In the genomic region with DNA sequence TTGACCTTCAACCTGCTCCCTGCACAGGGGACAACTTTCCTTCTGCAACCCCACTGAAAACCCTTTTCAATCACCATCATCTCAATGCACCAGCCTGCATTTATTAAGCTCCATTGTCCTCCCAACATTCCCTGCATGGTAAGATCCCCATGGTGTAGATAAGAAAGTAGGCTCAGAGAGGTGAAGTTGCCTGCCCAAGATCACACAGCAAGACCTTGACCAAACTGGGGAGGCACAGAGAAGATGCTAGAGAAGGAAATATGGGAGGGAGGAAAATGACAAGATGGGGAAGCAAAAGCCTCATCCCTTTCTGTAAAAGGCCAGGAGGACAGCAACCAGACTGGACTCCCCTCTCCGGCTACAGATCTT, we compare ENCODE assay signal across 25 cellular contexts. TPM values are rescaled to one million over a fixed set of nuclear protein-coding genes. Genes with fewer than 3 reads are reported as not detected.
DNase-seq lines count a peak whose midpoint lies in the region; ATAC-seq, FAIRE-seq and TF ChIP-seq lines count a peak whose summit lies in the region.
"Had no signal": no experiment of that assay in that cellular context is flagged by ENCODE, and none has a peak within 500 bp of the region (broad histone marks: within the 10 kb centered on the region; RNA-seq: fewer than 3 reads in every experiment).

No MANE protein-coding gene starts in this region.

- no peaks in the 10 kb centered on the region for H3K9me3 Mint-ChIP-seq in endodermal cell
- H3K9me3 Mint-ChIP-seq in nephron progenitor cell = no peaks in the 10 kb centered on the region
- H3K9me3 Mint-ChIP-seq: CD8-positive, alpha-beta memory T cell had no signal

- H3K4me1 Mint-ChIP-seq in endodermal cell (peaks cover 40% of the 10 kb centered on the region), nephron progenitor cell (peaks cover 75% of the 10 kb centered on the region)

- POLR2A ChIA-PET in A549 (lab: Yijun Ruan, JAX) = no interaction called here
- POLR2A ChIA-PET in HEK293T (lab: Yijun Ruan, JAX) = no interaction called here

- FAIRE-seq in A549 (lab: Jason Lieb, UNC) = no peak
- FAIRE-seq: GM18507 had no signal

- no peak for TF ChIP-seq EP300 in A549 (IDR thresholded peaks at IDR 0.05)

- CTCF ChIA-PET in A549 (lab: Yijun Ruan, JAX) (interaction anchor here (1.0 to 1.4 kb wide), 3 partner anchors 8 to 108 kb away, joined by 3 to 5 read pairs (median 4); no protein-coding TSS in a partner anchor), HEK293T (lab: Yijun Ruan, JAX) (interaction anchor here (1.0 kb wide), 1 partner anchor 9 kb away, joined by 4 read pairs; no protein-coding TSS in a partner anchor)

- no peak for TF ChIP-seq CTCF in A549 (IDR thresholded peaks at IDR 0.05)
- TF ChIP-seq CTCF in WERI-Rb-1 (IDR thresholded peaks at IDR 0.05; ENCODE audit: low read depth, low read length) = no peak
- no peak for TF ChIP-seq CTCF in endodermal cell (conservative IDR thresholded peaks at IDR 0.05)
- no peak for TF ChIP-seq CTCF in nephron progenitor cell (IDR thresholded peaks at IDR 0.05)

- H3K4me1 ChIP-seq in A549 (no peaks in the 10 kb centered on the region), endodermal cell (ENCODE audit: control insufficient read depth, insufficient read depth, low read length) (peaks cover 25% of the 10 kb centered on the region)

- H3K27me3 Mint-ChIP-seq in endodermal cell (ENCODE audit: insufficient read depth) (no peaks in the 10 kb centered on the region), nephron progenitor cell (ENCODE audit: low read depth, poor library complexity) (no peaks in the 10 kb centered on the region)

- H3K9me3 ChIP-seq in A549 (no peaks in the 10 kb centered on the region), WERI-Rb-1 (ENCODE audit: severe bottlenecking) (no peaks in the 10 kb centered on the region), endodermal cell (ENCODE audit: control insufficient read depth, low read length) (no peaks in the 10 kb centered on the region)

- TF ChIP-seq RAD21 in A549 (conservative IDR thresholded peaks at IDR 0.05 in 1 of 2, IDR thresholded peaks at IDR 0.05 in 1 of 2) = no peak

- ATAC-seq in A549 = no peak
- ATAC-seq in GM18873 (IDR thresholded peaks at IDR 0.05; ENCODE audit: low FRiP score, unreplicated experiment) = no peak
- no peak for ATAC-seq in GM18520 (IDR thresholded peaks at IDR 0.05; ENCODE audit: unreplicated experiment)
- ATAC-seq: PC-3 had no signal

- no peak for TF ChIP-seq POLR2A in A549 (IDR thresholded peaks at IDR 0.05; ENCODE audit: low read length)

- H3K36me3 Mint-ChIP-seq in endodermal cell (ENCODE audit: low read depth) (peaks cover 84% of the 10 kb centered on the region), nephron progenitor cell (ENCODE audit: low read depth) (peaks cover 62% of the 10 kb centered on the region)
- H3K36me3 Mint-ChIP-seq: CD8-positive, alpha-beta memory T cell had no signal

- WGBS in A549 (ENCODE audit: missing lambda C conversion rate) = 94% methylated on average over 1 of the region's 1 CpG
- WGBS in endodermal cell (ENCODE audit: insufficient coverage in 1 of 2, insufficient read length in 1 of 2), 2 experiments = 100% methylated on average over 1 of the region's 1 CpG; no CpG with 5 or more reads in 1 of the 2 experiments

- H3K27ac Mint-ChIP-seq in endodermal cell = peak overlapping the region; percentile 25
- peak overlapping the region; percentile 86 for H3K27ac Mint-ChIP-seq in nephron progenitor cell
- H3K27ac Mint-ChIP-seq: CD8-positive, alpha-beta memory T cell had no signal

- no peak overlapping the region for H3K4me3 Mint-ChIP-seq in endodermal cell
- H3K4me3 Mint-ChIP-seq in nephron progenitor cell = peak overlapping the region; percentile 47
- H3K4me3 Mint-ChIP-seq: CD8-positive, alpha-beta memory T cell had no signal

- H3K4me3 ChIP-seq in A549 (no peak overlapping the region), WERI-Rb-1 (ENCODE audit: low read depth, low read length) (no peak overlapping the region), endodermal cell (ENCODE audit: low read length) (no peak overlapping the region)
- H3K4me3 ChIP-seq: SK-N-MC had no signal

- H3K4me2 ChIP-seq in A549 = no peak overlapping the region

- H3K36me3 ChIP-seq in WERI-Rb-1 = peaks cover 90% of the 10 kb centered on the region
- peaks cover 83% of the 10 kb centered on the region for H3K36me3 ChIP-seq in endodermal cell (ENCODE audit: control insufficient read depth, insufficient read depth, low read length)

- H3K27ac ChIP-seq in A549 = no peak overlapping the region
- H3K27ac ChIP-seq in WERI-Rb-1 = peak overlapping the region; percentile 100
- peak overlapping the region; percentile 67 for H3K27ac ChIP-seq in endodermal cell (ENCODE audit: low read depth, low read length)
- H3K27ac ChIP-seq: C4-2B, HL-60, SK-N-MC had no signal

- DNase-seq in A549 (ENCODE audit: low read depth in 1 of 2, low spot score in 1 of 2) = no peak
- DNase-seq in WERI-Rb-1 = no peak
- peak; percentile 51 for DNase-seq in endodermal cell
- DNase-seq in nephron progenitor cell = no peak
- no peak for DNase-seq in HEK293T (ENCODE audit: extremely low spot score)
- no peak for DNase-seq in AG20443 (ENCODE audit: low spot score)
- DNase-seq: 8988T; CD8-positive, alpha-beta memory T cell; GDM1; IMR-90; NCI-H1105; NCI-H2081; NCI-H524 treated with DMSO at 0.1 percent for 48 hours; PC-3; SW 1271 had no signal

- H3K27me3 ChIP-seq in WERI-Rb-1 (ENCODE audit: insufficient read depth, low read depth, severe bottlenecking) (no peaks in the 10 kb centered on the region), endodermal cell (ENCODE audit: control insufficient read depth, insufficient read depth, low read length, poor library complexity, severe bottlenecking) (no peaks in the 10 kb centered on the region)

- H3K9ac ChIP-seq in endodermal cell (ENCODE audit: extremely low read depth, low read length, poor library complexity, severe bottlenecking) = no peak overlapping the region

TF ChIP-seq in A549, 52 proteins besides CTCF, POLR2A, EP300 and RAD21:
- TF ChIP-seq MAZ (IDR thresholded peaks at IDR 0.05; ENCODE audit: borderline replicate concordance, low read depth, low read length) (no peak), ZFP36 (IDR thresholded peaks at IDR 0.05; ENCODE audit: borderline replicate concordance, partially characterized antibody) (peak; percentile 41)

TF ChIP-seq in HEK293T, 16 proteins besides CTCF, POLR2A, EP300 and RAD21:
- TF ChIP-seq ZNF384 (IDR thresholded peaks at IDR 0.05) (no peak), FOXA1 (IDR thresholded peaks at IDR 0.05) (no peak), ARNT (IDR thresholded peaks at IDR 0.05) (no peak), BHLHE40 (IDR thresholded peaks at IDR 0.05; ENCODE audit: borderline replicate concordance) (no peak), LEF1 (IDR thresholded peaks at IDR 0.05; ENCODE audit: borderline replicate concordance) (no peak), CTBP1 (IDR thresholded peaks at IDR 0.05; ENCODE audit: borderline replicate concordance) (no peak), FOXK2 (IDR thresholded peaks at IDR 0.05) (no peak), TARDBP (IDR thresholded peaks at IDR 0.05) (no peak), SP1 (IDR thresholded peaks at IDR 0.05) (no peak), ELF4 (IDR thresholded peaks at IDR 0.05) (no peak), SUZ12 (IDR thresholded peaks at IDR 0.05) (no peak)
- TF ChIP-seq, protein P1, sequence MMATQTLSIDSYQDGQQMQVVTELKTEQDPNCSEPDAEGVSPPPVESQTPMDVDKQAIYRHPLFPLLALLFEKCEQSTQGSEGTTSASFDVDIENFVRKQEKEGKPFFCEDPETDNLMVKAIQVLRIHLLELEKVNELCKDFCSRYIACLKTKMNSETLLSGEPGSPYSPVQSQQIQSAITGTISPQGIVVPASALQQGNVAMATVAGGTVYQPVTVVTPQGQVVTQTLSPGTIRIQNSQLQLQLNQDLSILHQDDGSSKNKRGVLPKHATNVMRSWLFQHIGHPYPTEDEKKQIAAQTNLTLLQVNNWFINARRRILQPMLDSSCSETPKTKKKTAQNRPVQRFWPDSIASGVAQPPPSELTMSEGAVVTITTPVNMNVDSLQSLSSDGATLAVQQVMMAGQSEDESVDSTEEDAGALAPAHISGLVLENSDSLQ (IDR thresholded peaks at IDR 0.05) = no peak

RNA-seq across cellular contexts. Expression of a gene that starts 9.8 kb away (rescaled TPM):
- polyA plus RNA-seq in A549 (2011; rRNA removed) (0.44 and 0.72 TPM in 2 replicates), A549 (2017; fragmentation: RNase III; extraction: RNeasy Plus Mini Kit Qiagen cat#74134 plus additional on column Dnase treatment) (1.0 to 1.9 TPM (median 1.4 TPM) in 3 replicates)
- 1.0 TPM in 2 replicates for polyA plus RNA-seq in A549 (2012; cell fraction: cytosol; rRNA removed)
- 1.4 and 2.4 TPM in 2 replicates for polyA plus RNA-seq in A549 (2012; cell fraction: nucleus; rRNA removed)
- polyA minus RNA-seq in A549 (2011; rRNA and poly(A)+ RNA removed) = 0.91 and 1.8 TPM in 2 replicates
- 100 to 1,000 TPM in 1 of 2 donors, 10 to 100 TPM in 1; 92.8 to 105 TPM for total RNA-seq in endodermal cell
- polyA plus RNA-seq in endodermal cell (2013, experiment 1 of 2) = 123 TPM
- polyA plus RNA-seq in endodermal cell (2013, experiment 2 of 2) = 104 TPM
- total RNA-seq: IMR-90, PC-3, RPMI7951 had no signal
- polyA plus RNA-seq: AG04450; CD8-positive, alpha-beta memory T cell; IMR-90 had no signal

RNA-seq across cellular contexts. Expression of a gene that starts 31.6 kb away (rescaled TPM):
- 0.21 TPM in 1 of 2 replicates, not detected in the other for polyA plus RNA-seq in A549 (2011; rRNA removed)
- polyA plus RNA-seq in A549 (2012; cell fraction: cytosol; rRNA removed) = not detected in 2 replicates
- polyA plus RNA-seq in A549 (2012; cell fraction: nucleus; rRNA removed) = not detected in 2 replicates
- polyA plus RNA-seq in A549 (2017; fragmentation: RNase III; extraction: RNeasy Plus Mini Kit Qiagen cat#74134 plus additional on column Dnase treatment) = not detected in 3 replicates
- not detected in 2 replicates for polyA minus RNA-seq in A549 (2011; rRNA and poly(A)+ RNA removed)
- not detected for total RNA-seq in endodermal cell
- polyA plus RNA-seq in endodermal cell (2013, experiment 1 of 2) = not detected
- not detected for polyA plus RNA-seq in endodermal cell (2013, experiment 2 of 2)
- total RNA-seq: CD8-positive, alpha-beta memory T cell; H7; HT1080; IMR-90; PC-3 had no signal
- polyA plus RNA-seq: CD8-positive, alpha-beta memory T cell; IMR-90 had no signal

RNA-seq across cellular contexts. Expression of a gene that starts 57.0 kb away (rescaled TPM):
- polyA plus RNA-seq in A549 (2011; rRNA removed) = 1.6 and 2.6 TPM in 2 replicates
- polyA plus RNA-seq in A549 (2012; cell fraction: cytosol; rRNA removed) = 0.52 and 0.79 TPM in 2 replicates
- 0.29 and 0.34 TPM in 2 replicates for polyA plus RNA-seq in A549 (2012; cell fraction: nucleus; rRNA removed)
- polyA plus RNA-seq in A549 (2017; fragmentation: RNase III; extraction: RNeasy Plus Mini Kit Qiagen cat#74134 plus additional on column Dnase treatment) = 0.87 to 1.6 TPM (median 0.95 TPM) in 3 replicates
- 1.2 and 1.3 TPM in 2 replicates for polyA minus RNA-seq in A549 (2011; rRNA and poly(A)+ RNA removed)
- total RNA-seq in endodermal cell = 1 to 10 TPM; 2.3 to 2.7 TPM
- polyA plus RNA-seq in endodermal cell (2013, experiment 1 of 2) = 2.8 TPM
- 4.0 TPM for polyA plus RNA-seq in endodermal cell (2013, experiment 2 of 2)

Comparison
In these comparisons a context has a peak if more than half of its experiments do, and no peak if none do; other contexts are left out.
1. H3K27ac ChIP-seq: peak in WERI-Rb-1 (single experiment) and endodermal cell (single experiment); none in A549 (0 of 2).